Comparison of ENCODE assay signal across 11 cellular contexts in genomic region chr17:80664217-80664780, GRCh38.
A peak's percentile ranks its signal among the peaks of the same experiment; 100 is the strongest.
DNase-seq lines count a peak whose midpoint lies in the region; ATAC-seq and TF ChIP-seq lines count a peak whose summit lies in the region.
"Had no signal": no experiment of that assay in that cellular context is flagged by ENCODE, and none has a peak within 500 bp of the region (broad histone marks: within the 10 kb centered on the region; RNA-seq: fewer than 3 reads in every experiment).

No MANE protein-coding gene starts in this region.

- H3K9me2 ChIP-seq in MM.1S (replicated peaks; ENCODE audit: insufficient read depth, low read length), result no peaks in the 10 kb centered on the region

- CTCF ChIA-PET in activated CD4-positive, alpha-beta memory T cell treated with anti-CD3 and anti-CD28 coated beads for 36 hours (lab: Charles Lee), result interaction anchor here (1.8 kb wide), 1 partner anchor 14 kb away, joined by 4 read pairs; no protein-coding TSS in a partner anchor

- H3K27ac ChIP-seq in thymus (ENCODE audit: low read depth) (peak overlapping the region; percentile 87), MM.1S (ENCODE audit: low read length) (no peak overlapping the region)
- H3K27ac ChIP-seq: thyroid gland had no signal

- peak overlapping the region; percentile 73 for H3K27ac Mint-ChIP-seq in activated CD4-positive, alpha-beta memory T cell treated with anti-CD3 and anti-CD28 coated beads for 36 hours

- H3K36me3 ChIP-seq in thymus (ENCODE audit: control insufficient read depth, insufficient read depth) (no peaks in the 10 kb centered on the region), MM.1S (replicated peaks; ENCODE audit: insufficient read depth, low read length) (no peaks in the 10 kb centered on the region)
- H3K36me3 ChIP-seq: thyroid gland had no signal

- H3K4me3 Mint-ChIP-seq in activated T-cell treated with anti-CD3 and anti-CD28 coated beads, Interleukin-2, amount 50 U/mL, for 4 hours, result peak overlapping the region; percentile 59
- H3K4me3 Mint-ChIP-seq in activated CD4-positive, alpha-beta memory T cell treated with anti-CD3 and anti-CD28 coated beads for 36 hours, result peak overlapping the region; percentile 25

- no peak for TF ChIP-seq CTCF in MM.1S (IDR thresholded peaks at IDR 0.05; ENCODE audit: low read length)

- peaks cover 28% of the 10 kb centered on the region for H3K79me2 ChIP-seq in MM.1S (ENCODE audit: low read length)

- peaks cover 68% of the 10 kb centered on the region for H3K4me1 Mint-ChIP-seq in activated T-cell treated with anti-CD3 and anti-CD28 coated beads, Interleukin-2, amount 50 U/mL, for 4 hours (ENCODE audit: low read depth)
- peaks cover 59% of the 10 kb centered on the region for H3K4me1 Mint-ChIP-seq in activated CD4-positive, alpha-beta memory T cell treated with anti-CD3 and anti-CD28 coated beads for 36 hours (ENCODE audit: low read depth)

- intact Hi-C loops in activated CD4-positive, alpha-beta memory T cell treated with anti-CD3 and anti-CD28 coated beads for 36 hours (cut with micrococcal nuclease), result loop anchor here (2.0 kb wide), 3 partner anchors 15 to 235 kb away; no protein-coding TSS in a partner anchor

- WGBS in thymus, result 51% methylated on average over 7 of the region's 7 CpGs

- no peak overlapping the region for H2AFZ ChIP-seq in MM.1S (ENCODE audit: low read length)

- H3K27me3 Mint-ChIP-seq in activated T-cell treated with anti-CD3 and anti-CD28 coated beads, Interleukin-2, amount 50 U/mL, for 4 hours (ENCODE audit: low read depth), result no peaks in the 10 kb centered on the region
- H3K27me3 Mint-ChIP-seq in activated CD4-positive, alpha-beta memory T cell treated with anti-CD3 and anti-CD28 coated beads for 36 hours, result no peaks in the 10 kb centered on the region

- no peaks in the 10 kb centered on the region for H3K9me3 Mint-ChIP-seq in activated T-cell treated with anti-CD3 and anti-CD28 coated beads, Interleukin-2, amount 50 U/mL, for 4 hours
- H3K9me3 Mint-ChIP-seq in activated CD4-positive, alpha-beta memory T cell treated with anti-CD3 and anti-CD28 coated beads for 36 hours, result no peaks in the 10 kb centered on the region

- H3K4me3 ChIP-seq in thymus (ENCODE audit: low read length) (peak overlapping the region; percentile 47), MM.1S (ENCODE audit: low read length) (no peak overlapping the region)
- H3K4me3 ChIP-seq: thyroid gland had no signal

- H3K9ac ChIP-seq in MM.1S (ENCODE audit: low read length), result no peak overlapping the region

- H3K9me3 ChIP-seq in thymus (ENCODE audit: control insufficient read depth) (no peaks in the 10 kb centered on the region), MM.1S (replicated peaks; ENCODE audit: insufficient read depth, low read length) (no peaks in the 10 kb centered on the region)
- H3K9me3 ChIP-seq: thyroid gland had no signal

- DNase-seq in activated T-cell treated with anti-CD3 and anti-CD28 coated beads, Interleukin-2, amount 50 U/mL, for 4 hours, result no peak
- DNase-seq in activated T-cell treated with anti-CD3 and anti-CD28 coated beads for 4 hours (no peak), left kidney (ENCODE audit: low read depth, low spot score) (peak; percentile 39), AG08396 (ENCODE audit: low spot score) (no peak), MM.1S (no peak)
- peak; percentile 35 for DNase-seq in activated CD4-positive, alpha-beta memory T cell treated with anti-CD3 and anti-CD28 coated beads for 36 hours
- DNase-seq: anterior cingulate cortex, occipital lobe had no signal

- ATAC-seq in activated T-cell treated with anti-CD3 and anti-CD28 coated beads, Interleukin-2, amount 50 U/mL, for 4 hours, result peak; percentile 54 to 55
- ATAC-seq in HG02938 (IDR thresholded peaks at IDR 0.05; ENCODE audit: unreplicated experiment), result no peak

- H3K4me1 ChIP-seq in thymus (ENCODE audit: control insufficient read depth, insufficient read depth, low read length) (peaks cover 43% of the 10 kb centered on the region), MM.1S (ENCODE audit: low read length) (0 out of 2 replicates have a peak, but pooled peaks cover 6% of the 10 kb centered on the region)

- POLR2A ChIA-PET in activated CD4-positive, alpha-beta memory T cell treated with anti-CD3 and anti-CD28 coated beads for 36 hours (lab: Charles Lee), result no interaction called here

- no peaks in the 10 kb centered on the region for H4K20me1 ChIP-seq in MM.1S (ENCODE audit: insufficient read depth, low read length)

- H3K36me3 Mint-ChIP-seq in activated T-cell treated with anti-CD3 and anti-CD28 coated beads, Interleukin-2, amount 50 U/mL, for 4 hours (ENCODE audit: insufficient read depth), result peaks cover 3% of the 10 kb centered on the region
- H3K36me3 Mint-ChIP-seq in activated CD4-positive, alpha-beta memory T cell treated with anti-CD3 and anti-CD28 coated beads for 36 hours, result peaks cover 2% of the 10 kb centered on the region

- H3F3A ChIP-seq in MM.1S (ENCODE audit: insufficient read depth, low read length), result no peaks in the 10 kb centered on the region

- H3K4me2 ChIP-seq in MM.1S (ENCODE audit: low read depth, low read length), result no peak overlapping the region

- no peaks in the 10 kb centered on the region for H3K27me3 ChIP-seq in thymus (ENCODE audit: control insufficient read depth, insufficient read depth)
- H3K27me3 ChIP-seq in MM.1S (replicated peaks; ENCODE audit: insufficient read depth, low read length), result no peaks in the 10 kb centered on the region
- H3K27me3 ChIP-seq: thyroid gland had no signal

Comparison
In these comparisons a context has a peak if more than half of its experiments do, and no peak if none do; other contexts are left out.
1. DNase-seq: peak in activated CD4-positive, alpha-beta memory T cell treated with anti-CD3 and anti-CD28 coated beads for 36 hours (single experiment) and left kidney (single experiment); none in activated T-cell treated with anti-CD3 and anti-CD28 coated beads, Interleukin-2, amount 50 U/mL, for 4 hours (single experiment), activated T-cell treated with anti-CD3 and anti-CD28 coated beads for 4 hours (single experiment), AG08396 (single experiment) and MM.1S (single experiment).